Comparison of ENCODE assay signal across 27 cellular contexts in the genomic region with DNA sequence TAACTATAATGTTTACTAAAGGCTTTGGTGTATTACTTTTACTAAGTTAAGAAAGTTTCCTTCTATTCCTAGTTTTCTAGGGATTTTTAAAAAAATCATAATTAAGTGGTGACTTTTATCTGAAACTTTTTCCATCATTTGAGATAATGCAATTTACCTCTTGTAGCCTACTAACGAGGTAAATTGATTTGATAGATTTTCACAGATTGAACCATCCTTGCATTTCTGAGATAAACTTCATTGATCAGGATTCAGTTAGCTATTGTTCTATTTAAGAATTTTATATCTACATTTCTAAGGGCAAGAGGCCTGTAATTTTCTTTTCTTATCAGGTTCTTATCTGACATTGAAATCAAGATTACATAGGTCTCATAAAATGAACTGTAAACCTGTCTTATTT.
"Had no signal": no experiment of that assay in that cellular context is flagged by ENCODE, and none has a peak within 500 bp of the region (broad histone marks: within the 10 kb centered on the region; RNA-seq: fewer than 3 reads in every experiment).

No MANE protein-coding gene starts in this region.

- H3K27me3 Mint-ChIP-seq: progenitor cell of endocrine pancreas had no signal

- H3K4me1 ChIP-seq: neural progenitor cell, parathyroid adenoma, psoas muscle, right lobe of liver, sigmoid colon, stomach, thyroid gland, tibial nerve, upper lobe of left lung, vagina had no signal

- DNase-seq: occipital lobe; ovary; posterior cingulate gyrus; psoas muscle; right cardiac atrium; right lobe of liver; sigmoid colon; small intestine; stimulated activated CD4-positive, alpha-beta T cell treated with anti-CD3 and anti-CD28 coated beads, Interleukin-15, amount 100 ng/mL, for 24 hours; stimulated activated CD4-positive, alpha-beta T cell treated with anti-CD3 and anti-CD28 coated beads, Interleukin-2, amount 100 ng/mL, for 24 hours; stimulated activated CD4-positive, alpha-beta T cell treated with anti-CD3 and anti-CD28 coated beads, Interleukin-2, amount 100 ng/mL, for 48 hours; stimulated activated CD4-positive, alpha-beta T cell treated with anti-CD3 and anti-CD28 coated beads, Interleukin-4, amount 100 ng/mL, for 24 hours; stimulated activated naive B cell treated with anti-CD40 and anti-IgM and Interleukin-4, amounts not matched to agents 10 μg/mL and 1 μg/mL and 100 μg/mL, for 72 hours; stimulated activated naive CD4-positive, alpha-beta T cell treated with Interleukin-2 at 50 U/mL for 16 hours; stomach; thyroid gland; trophoblast cell; upper lobe of left lung had no signal

- H3K27ac Mint-ChIP-seq: nephron; neural progenitor cell; progenitor cell of endocrine pancreas; stimulated activated effector memory CD8-positive, alpha-beta T cell treated with anti-CD3 and anti-CD28 coated beads, Interleukin-12 subunit alpha, Interleukin-12 subunit beta, amount 100 ng/mL, for 72 hours; stimulated activated naive B cell treated with anti-CD40 and anti-IgM and Interleukin-4, amounts not matched to agents 10 μg/mL and 1 μg/mL and 100 μg/mL, for 72 hours; stimulated activated naive CD8-positive, alpha-beta T cell treated with anti-CD3 and anti-CD28 coated beads, Interleukin-15, Interleukin-2, amounts not matched to agents 100 ng/mL and 50 ng/mL, for 24 hours had no signal

- H3K9me3 ChIP-seq: ovary, right lobe of liver, thyroid gland had no signal

- ATAC-seq: psoas muscle; right cardiac atrium; right lobe of liver; stimulated activated effector memory CD8-positive, alpha-beta T cell treated with anti-CD3 and anti-CD28 coated beads, Interleukin-12 subunit alpha, Interleukin-12 subunit beta, amount 100 ng/mL, for 72 hours; stimulated activated naive B cell treated with anti-CD40 and anti-IgM and Interleukin-4, amounts not matched to agents 10 μg/mL and 1 μg/mL and 100 μg/mL, for 72 hours had no signal

- H3K4me3 ChIP-seq: neural progenitor cell, ovary, psoas muscle, right lobe of liver, sigmoid colon, stomach, thoracic aorta, thyroid gland, tibial nerve, upper lobe of left lung, vagina had no signal

- H3K4me3 Mint-ChIP-seq: nephron; neural progenitor cell; stimulated activated effector memory CD8-positive, alpha-beta T cell treated with anti-CD3 and anti-CD28 coated beads, Interleukin-12 subunit alpha, Interleukin-12 subunit beta, amount 100 ng/mL, for 72 hours; stimulated activated naive B cell treated with anti-CD40 and anti-IgM and Interleukin-4, amounts not matched to agents 10 μg/mL and 1 μg/mL and 100 μg/mL, for 72 hours; stimulated activated naive CD8-positive, alpha-beta T cell treated with anti-CD3 and anti-CD28 coated beads, Interleukin-15, Interleukin-2, amounts not matched to agents 100 ng/mL and 50 ng/mL, for 24 hours had no signal

- H3K27ac ChIP-seq: neural progenitor cell, ovary, parathyroid adenoma, psoas muscle, right lobe of liver, sigmoid colon, stomach, thoracic aorta, thyroid gland, tibial nerve, upper lobe of left lung, vagina had no signal

- H3K36me3 ChIP-seq: neural progenitor cell, ovary, right lobe of liver, sigmoid colon, stomach, thoracic aorta, thyroid gland, tibial nerve, upper lobe of left lung, vagina had no signal

- H3K4me1 Mint-ChIP-seq: nephron; neural progenitor cell; stimulated activated effector memory CD8-positive, alpha-beta T cell treated with anti-CD3 and anti-CD28 coated beads, Interleukin-12 subunit alpha, Interleukin-12 subunit beta, amount 100 ng/mL, for 72 hours; stimulated activated naive B cell treated with anti-CD40 and anti-IgM and Interleukin-4, amounts not matched to agents 10 μg/mL and 1 μg/mL and 100 μg/mL, for 72 hours had no signal

- H3K9ac ChIP-seq: neural progenitor cell, parathyroid adenoma had no signal

- H3K27me3 ChIP-seq: ovary, right lobe of liver, sigmoid colon, stomach, thyroid gland, tibial nerve, upper lobe of left lung, vagina had no signal

- H3K36me3 Mint-ChIP-seq: neural progenitor cell; stimulated activated effector memory CD8-positive, alpha-beta T cell treated with anti-CD3 and anti-CD28 coated beads, Interleukin-12 subunit alpha, Interleukin-12 subunit beta, amount 100 ng/mL, for 72 hours; stimulated activated naive B cell treated with anti-CD40 and anti-IgM and Interleukin-4, amounts not matched to agents 10 μg/mL and 1 μg/mL and 100 μg/mL, for 72 hours had no signal
